In the genomic region with DNA sequence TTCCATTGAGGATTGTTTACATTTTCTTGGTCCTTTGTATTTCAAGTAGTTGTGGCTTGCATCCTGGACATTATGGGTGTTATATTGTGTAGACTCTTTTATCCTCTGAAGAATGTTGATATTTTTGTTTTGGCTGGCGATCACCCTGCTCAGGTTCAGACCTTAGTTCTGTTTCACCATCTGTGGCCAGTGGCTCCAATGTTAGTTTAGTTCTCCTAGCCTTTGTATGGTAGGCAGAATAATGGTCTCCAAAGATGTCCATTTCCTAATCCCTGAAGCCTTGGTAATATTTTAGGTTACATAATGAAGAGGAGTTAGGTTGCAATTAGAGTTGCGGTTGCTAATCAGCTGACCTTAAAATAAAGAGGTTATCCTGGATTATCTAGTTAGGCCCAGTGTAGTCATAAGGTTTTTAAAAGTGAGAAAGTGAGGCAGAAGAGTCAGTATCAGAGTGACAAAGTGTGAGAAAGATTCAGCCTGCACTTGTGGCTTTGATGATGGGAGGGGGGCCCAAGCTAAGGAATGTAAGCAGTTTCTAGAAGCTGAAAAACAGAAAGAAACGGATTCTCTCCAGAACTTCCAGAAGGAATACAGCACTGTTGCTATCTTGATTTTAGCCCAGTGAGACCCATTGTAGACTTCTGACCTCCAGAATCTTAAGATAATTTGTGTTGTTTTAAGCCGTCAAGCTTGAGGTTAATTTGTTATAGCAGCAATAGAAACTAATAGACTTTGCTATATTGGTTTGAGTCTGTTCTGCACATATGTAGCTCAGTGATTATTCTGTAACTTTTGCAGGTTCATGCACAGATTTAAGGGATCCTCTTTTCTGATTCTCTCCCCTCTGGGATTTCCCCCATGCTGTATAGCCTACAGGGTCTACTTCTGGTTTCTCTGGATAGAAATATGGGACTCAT, we compare ENCODE assay signal across 8 cellular contexts. TPM values are rescaled to one million over a fixed set of nuclear protein-coding genes. Genes with fewer than 3 reads are reported as not detected.
DNase-seq lines count a peak whose midpoint lies in the region; ATAC-seq lines count a peak whose summit lies in the region.

No MANE protein-coding gene starts in this region.

- H3K4me1 ChIP-seq in BLaER1, result peaks cover 42% of the 10 kb centered on the region

- H3K27me3 ChIP-seq in BLaER1, result no peaks in the 10 kb centered on the region

- H3K9me3 ChIP-seq in BLaER1, result peaks cover 28% of the 10 kb centered on the region

- no peak overlapping the region for H3K4me3 ChIP-seq in BLaER1

- peak overlapping the region; percentile 75 to 83 for H3K4me3 Mint-ChIP-seq in activated T-cell treated with anti-CD3 and anti-CD28 coated beads, Interleukin-2, amount 50 U/mL, for 72 hours

- H4K20me1 ChIP-seq in BLaER1, result 0 out of 2 replicates have a peak, but pooled peaks cover under 1% of the 10 kb centered on the region

- no peaks in the 10 kb centered on the region for H3K9me3 Mint-ChIP-seq in activated T-cell treated with anti-CD3 and anti-CD28 coated beads, Interleukin-2, amount 50 U/mL, for 72 hours

- H3K4me2 ChIP-seq in BLaER1, result peak overlapping the region; percentile 12; the same call in 1 of the 2 replicates

- H3K36me3 Mint-ChIP-seq in activated T-cell treated with anti-CD3 and anti-CD28 coated beads, Interleukin-2, amount 50 U/mL, for 72 hours (ENCODE audit: insufficient read depth in 2 of 2), result peaks cover 0 to 6% of the 10 kb centered on the region in 2 donors

- H3K27me3 Mint-ChIP-seq in activated T-cell treated with anti-CD3 and anti-CD28 coated beads, Interleukin-2, amount 50 U/mL, for 72 hours (ENCODE audit: low read depth), result no peaks in the 10 kb centered on the region

- peaks cover 86% of the 10 kb centered on the region for H3K4me1 Mint-ChIP-seq in activated T-cell treated with anti-CD3 and anti-CD28 coated beads, Interleukin-2, amount 50 U/mL, for 72 hours (ENCODE audit: low read depth)

- peak overlapping the region; percentile 88 for H3K27ac Mint-ChIP-seq in activated T-cell treated with anti-CD3 and anti-CD28 coated beads, Interleukin-2, amount 50 U/mL, for 72 hours

- ATAC-seq in GM18867 (IDR thresholded peaks at IDR 0.05; ENCODE audit: unreplicated experiment), result peak; percentile 60
- ATAC-seq in HG03025 (IDR thresholded peaks at IDR 0.05; ENCODE audit: low FRiP score, unreplicated experiment), result peak; percentile 44
- peak; percentile 95 for ATAC-seq in activated T-cell treated with anti-CD3 and anti-CD28 coated beads, Interleukin-2, amount 50 U/mL, for 72 hours (replicated peaks in 1 of 2)

- no peak overlapping the region for H3K9ac ChIP-seq in BLaER1

- DNase-seq in activated T-cell treated with anti-CD3 and anti-CD28 coated beads, Interleukin-2, amount 50 U/mL, for 72 hours, result peak; percentile 55 to 64
- DNase-seq in A172 (ENCODE audit: low spot score) (no peak), activated gamma-delta T cell (lab: John Stamatoyannopoulos, UW) (no peak), cerebellum (ENCODE audit: low spot score) (no peak), HuH-7 (ENCODE audit: low spot score) (no peak)

- H3K27ac ChIP-seq in BLaER1, result no peak overlapping the region

- H3K36me3 ChIP-seq in BLaER1, result peaks cover 17% of the 10 kb centered on the region

RNA-seq across cellular contexts. Expression of a gene that starts 21.5 kb away (rescaled TPM):
- 10 to 100 TPM; 75.7 to 80.3 TPM for total RNA-seq in activated T-cell treated with anti-CD3 and anti-CD28 coated beads, Interleukin-2, amount 50 U/mL, for 72 hours
- 25.8 and 30.2 TPM in 2 replicates for total RNA-seq in A172 (2014; rRNA removed; shearing (Covaris generic))
- 47.7 TPM for total RNA-seq in cerebellum

Comparison
In these comparisons a context has a peak if more than half of its experiments do, and no peak if none do; other contexts are left out.
1. ATAC-seq: peak in every context shown above with its lines; median percentile 95 in activated T-cell treated with anti-CD3 and anti-CD28 coated beads, Interleukin-2, amount 50 U/mL, for 72 hours; 60 in GM18867; 44 in HG03025.
2. DNase-seq: peak in activated T-cell treated with anti-CD3 and anti-CD28 coated beads, Interleukin-2, amount 50 U/mL, for 72 hours (2 of 2); none in A172 (single experiment), activated gamma-delta T cell (single experiment), cerebellum (single experiment) and HuH-7 (single experiment).